1 cellular context compared by ENCODE assay signal in genomic region chr11:134224710-134225662, GRCh38.
TF ChIP-seq lines count a peak whose summit lies in the region.

No MANE protein-coding gene starts in this region.

TF ChIP-seq in HepG2, 621 proteins besides CTCF, POLR2A, EP300 and RAD21 (continues in another document):
- TF ChIP-seq SMAD1 (CRISPR knock-in tag; IDR thresholded peaks at IDR 0.05; ENCODE audit: borderline replicate concordance, low read depth) (0 out of 2 replicates have a peak, but pooled peaks have one; percentile 44), ZNF839 (CRISPR knock-in tag; IDR thresholded peaks at IDR 0.05; ENCODE audit: borderline replicate concordance) (0 out of 2 replicates have a peak, but pooled peaks have one; percentile 19), TFAP4 (IDR thresholded peaks at IDR 0.05; ENCODE audit: borderline replicate concordance, low read depth) (no peak), HMGXB4 (CRISPR knock-in tag; IDR thresholded peaks at IDR 0.05; ENCODE audit: borderline replicate concordance in 1 of 2, low read depth in 1 of 2) (peak in 1 of 2 experiments; percentile 20; a peak in 1 of 4 replicates), ZNF350 (CRISPR knock-in tag; IDR thresholded peaks at IDR 0.05; ENCODE audit: borderline replicate concordance, low read depth) (peak; percentile 42; the same call in 1 of the 2 replicates), ZNF674 (CRISPR knock-in tag; IDR thresholded peaks at IDR 0.05; ENCODE audit: low read depth) (peak; percentile 75; the same call in 1 of the 2 replicates), ZZZ3 (CRISPR knock-in tag; IDR thresholded peaks at IDR 0.05; ENCODE audit: borderline replicate concordance) (peak; percentile 70; the same call in 1 of the 2 replicates), POLR2AphosphoS5 (IDR thresholded peaks at IDR 0.05; ENCODE audit: low read depth, low read length) (no peak; the same call in 1 of the 2 replicates), PHF21A (CRISPR knock-in tag; IDR thresholded peaks at IDR 0.05) (peak; percentile 4; the same call in 1 of the 2 replicates), ZHX2 (IDR thresholded peaks at IDR 0.05; ENCODE audit: low read depth) (no peak), ZHX2 (CRISPR knock-in tag; IDR thresholded peaks at IDR 0.05; ENCODE audit: borderline replicate concordance) (no peak), ZNF292 (CRISPR knock-in tag; IDR thresholded peaks at IDR 0.05; ENCODE audit: borderline replicate concordance, low read depth) (peak; percentile 83), ZNF431 (CRISPR knock-in tag; IDR thresholded peaks at IDR 0.05; ENCODE audit: borderline replicate concordance, low read depth) (0 out of 2 replicates have a peak, but pooled peaks have one; percentile 59), ZNF782 (CRISPR knock-in tag; IDR thresholded peaks at IDR 0.05; ENCODE audit: borderline replicate concordance) (0 out of 2 replicates have a peak, but pooled peaks have one; percentile 54), MEIS1 (CRISPR knock-in tag; IDR thresholded peaks at IDR 0.05; ENCODE audit: borderline replicate concordance) (peak; percentile 60; the same call in 1 of the 2 replicates), ZFP1 (CRISPR knock-in tag; IDR thresholded peaks at IDR 0.05) (no peak; the same call in 1 of the 2 replicates), ZNF446 (CRISPR knock-in tag; IDR thresholded peaks at IDR 0.05) (0 out of 2 replicates have a peak, but pooled peaks have one; percentile 13), ZNF263 (CRISPR knock-in tag; IDR thresholded peaks at IDR 0.05) (peak; percentile 82), CBX1 (IDR thresholded peaks at IDR 0.05; ENCODE audit: low read depth) (peak; percentile 38), POGZ (CRISPR knock-in tag; IDR thresholded peaks at IDR 0.05) (no peak), ZNF552 (CRISPR knock-in tag; IDR thresholded peaks at IDR 0.05; ENCODE audit: borderline replicate concordance) (no peak), ZNF687 (CRISPR knock-in tag; IDR thresholded peaks at IDR 0.05) (peak; percentile 43), STAG1 (CRISPR knock-in tag; IDR thresholded peaks at IDR 0.05) (no peak), KLF12 (CRISPR knock-in tag; IDR thresholded peaks at IDR 0.05; ENCODE audit: borderline replicate concordance) (no peak), ZNF101 (CRISPR knock-in tag; IDR thresholded peaks at IDR 0.05; ENCODE audit: borderline replicate concordance, low read depth) (no peak), ZNF558 (CRISPR knock-in tag; IDR thresholded peaks at IDR 0.05; ENCODE audit: borderline replicate concordance) (peak; percentile 79; the same call in 1 of the 2 replicates), ZNF709 (CRISPR knock-in tag; IDR thresholded peaks at IDR 0.05) (0 out of 2 replicates have a peak, but pooled peaks have one; percentile 1), MYC (CRISPR knock-in tag; IDR thresholded peaks at IDR 0.05; ENCODE audit: borderline replicate concordance) (peak; percentile 36; the same call in 1 of the 2 replicates), ZFP82 (CRISPR knock-in tag; IDR thresholded peaks at IDR 0.05; ENCODE audit: borderline replicate concordance) (peak; percentile 81; the same call in 1 of the 2 replicates), ZNF451 (CRISPR knock-in tag; IDR thresholded peaks at IDR 0.05) (peak; percentile 46; the same call in 1 of the 2 replicates), ZNF737 (CRISPR knock-in tag; IDR thresholded peaks at IDR 0.05; ENCODE audit: borderline replicate concordance) (no peak), TBX2 (CRISPR knock-in tag; IDR thresholded peaks at IDR 0.05; ENCODE audit: borderline replicate concordance) (0 out of 2 replicates have a peak, but pooled peaks have one; percentile 12), HOXA5 (CRISPR knock-in tag; IDR thresholded peaks at IDR 0.05) (0 out of 2 replicates have a peak, but pooled peaks have one; percentile 32), HES4 (CRISPR knock-in tag; IDR thresholded peaks at IDR 0.05; ENCODE audit: borderline replicate concordance) (peak; percentile 76; the same call in 1 of the 2 replicates)
- TF ChIP-seq, protein P1, sequence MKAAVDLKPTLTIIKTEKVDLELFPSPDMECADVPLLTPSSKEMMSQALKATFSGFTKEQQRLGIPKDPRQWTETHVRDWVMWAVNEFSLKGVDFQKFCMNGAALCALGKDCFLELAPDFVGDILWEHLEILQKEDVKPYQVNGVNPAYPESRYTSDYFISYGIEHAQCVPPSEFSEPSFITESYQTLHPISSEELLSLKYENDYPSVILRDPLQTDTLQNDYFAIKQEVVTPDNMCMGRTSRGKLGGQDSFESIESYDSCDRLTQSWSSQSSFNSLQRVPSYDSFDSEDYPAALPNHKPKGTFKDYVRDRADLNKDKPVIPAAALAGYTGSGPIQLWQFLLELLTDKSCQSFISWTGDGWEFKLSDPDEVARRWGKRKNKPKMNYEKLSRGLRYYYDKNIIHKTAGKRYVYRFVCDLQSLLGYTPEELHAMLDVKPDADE (CRISPR knock-in tag; IDR thresholded peaks at IDR 0.05), result 0 out of 2 replicates have a peak, but pooled peaks have one; percentile 34
- TF ChIP-seq, protein P2, sequence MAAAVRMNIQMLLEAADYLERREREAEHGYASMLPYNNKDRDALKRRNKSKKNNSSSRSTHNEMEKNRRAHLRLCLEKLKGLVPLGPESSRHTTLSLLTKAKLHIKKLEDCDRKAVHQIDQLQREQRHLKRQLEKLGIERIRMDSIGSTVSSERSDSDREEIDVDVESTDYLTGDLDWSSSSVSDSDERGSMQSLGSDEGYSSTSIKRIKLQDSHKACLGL (CRISPR knock-in tag; IDR thresholded peaks at IDR 0.05), result peak; percentile 46
- TF ChIP-seq, protein P3, sequence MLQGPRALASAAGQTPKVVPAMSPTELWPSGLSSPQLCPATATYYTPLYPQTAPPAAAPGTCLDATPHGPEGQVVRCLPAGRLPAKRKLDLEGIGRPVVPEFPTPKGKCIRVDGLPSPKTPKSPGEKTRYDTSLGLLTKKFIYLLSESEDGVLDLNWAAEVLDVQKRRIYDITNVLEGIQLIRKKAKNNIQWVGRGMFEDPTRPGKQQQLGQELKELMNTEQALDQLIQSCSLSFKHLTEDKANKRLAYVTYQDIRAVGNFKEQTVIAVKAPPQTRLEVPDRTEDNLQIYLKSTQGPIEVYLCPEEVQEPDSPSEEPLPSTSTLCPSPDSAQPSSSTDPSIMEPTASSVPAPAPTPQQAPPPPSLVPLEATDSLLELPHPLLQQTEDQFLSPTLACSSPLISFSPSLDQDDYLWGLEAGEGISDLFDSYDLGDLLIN (CRISPR knock-in tag; IDR thresholded peaks at IDR 0.05; ENCODE audit: borderline replicate concordance), result 0 out of 2 replicates have a peak, but pooled peaks have one; percentile 42
- TF ChIP-seq, protein P4, sequence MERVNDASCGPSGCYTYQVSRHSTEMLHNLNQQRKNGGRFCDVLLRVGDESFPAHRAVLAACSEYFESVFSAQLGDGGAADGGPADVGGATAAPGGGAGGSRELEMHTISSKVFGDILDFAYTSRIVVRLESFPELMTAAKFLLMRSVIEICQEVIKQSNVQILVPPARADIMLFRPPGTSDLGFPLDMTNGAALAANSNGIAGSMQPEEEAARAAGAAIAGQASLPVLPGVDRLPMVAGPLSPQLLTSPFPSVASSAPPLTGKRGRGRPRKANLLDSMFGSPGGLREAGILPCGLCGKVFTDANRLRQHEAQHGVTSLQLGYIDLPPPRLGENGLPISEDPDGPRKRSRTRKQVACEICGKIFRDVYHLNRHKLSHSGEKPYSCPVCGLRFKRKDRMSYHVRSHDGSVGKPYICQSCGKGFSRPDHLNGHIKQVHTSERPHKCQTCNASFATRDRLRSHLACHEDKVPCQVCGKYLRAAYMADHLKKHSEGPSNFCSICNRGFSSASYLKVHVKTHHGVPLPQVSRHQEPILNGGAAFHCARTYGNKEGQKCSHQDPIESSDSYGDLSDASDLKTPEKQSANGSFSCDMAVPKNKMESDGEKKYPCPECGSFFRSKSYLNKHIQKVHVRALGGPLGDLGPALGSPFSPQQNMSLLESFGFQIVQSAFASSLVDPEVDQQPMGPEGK (CRISPR knock-in tag; IDR thresholded peaks at IDR 0.05), result 0 out of 2 replicates have a peak, but pooled peaks have one; percentile 14
- TF ChIP-seq, protein P5, sequence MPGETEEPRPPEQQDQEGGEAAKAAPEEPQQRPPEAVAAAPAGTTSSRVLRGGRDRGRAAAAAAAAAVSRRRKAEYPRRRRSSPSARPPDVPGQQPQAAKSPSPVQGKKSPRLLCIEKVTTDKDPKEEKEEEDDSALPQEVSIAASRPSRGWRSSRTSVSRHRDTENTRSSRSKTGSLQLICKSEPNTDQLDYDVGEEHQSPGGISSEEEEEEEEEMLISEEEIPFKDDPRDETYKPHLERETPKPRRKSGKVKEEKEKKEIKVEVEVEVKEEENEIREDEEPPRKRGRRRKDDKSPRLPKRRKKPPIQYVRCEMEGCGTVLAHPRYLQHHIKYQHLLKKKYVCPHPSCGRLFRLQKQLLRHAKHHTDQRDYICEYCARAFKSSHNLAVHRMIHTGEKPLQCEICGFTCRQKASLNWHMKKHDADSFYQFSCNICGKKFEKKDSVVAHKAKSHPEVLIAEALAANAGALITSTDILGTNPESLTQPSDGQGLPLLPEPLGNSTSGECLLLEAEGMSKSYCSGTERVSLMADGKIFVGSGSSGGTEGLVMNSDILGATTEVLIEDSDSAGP (CRISPR knock-in tag; IDR thresholded peaks at IDR 0.05; ENCODE audit: borderline replicate concordance), result 0 out of 2 replicates have a peak, but pooled peaks have one; percentile 18
